1 cellular context compared by ENCODE assay signal in genomic region chr10:78197628-78198272, GRCh38.
TF ChIP-seq lines count a peak whose summit lies in the region.

No MANE protein-coding gene starts in this region.

TF ChIP-seq in HEK293, 187 proteins besides CTCF, POLR2A, EP300 and RAD21 (continued from another document):
- no peak for TF ChIP-seq SALL2 (tag by site-specific recombination; IDR thresholded peaks at IDR 0.05; ENCODE audit: borderline replicate concordance)
- TF ChIP-seq, protein P1, sequence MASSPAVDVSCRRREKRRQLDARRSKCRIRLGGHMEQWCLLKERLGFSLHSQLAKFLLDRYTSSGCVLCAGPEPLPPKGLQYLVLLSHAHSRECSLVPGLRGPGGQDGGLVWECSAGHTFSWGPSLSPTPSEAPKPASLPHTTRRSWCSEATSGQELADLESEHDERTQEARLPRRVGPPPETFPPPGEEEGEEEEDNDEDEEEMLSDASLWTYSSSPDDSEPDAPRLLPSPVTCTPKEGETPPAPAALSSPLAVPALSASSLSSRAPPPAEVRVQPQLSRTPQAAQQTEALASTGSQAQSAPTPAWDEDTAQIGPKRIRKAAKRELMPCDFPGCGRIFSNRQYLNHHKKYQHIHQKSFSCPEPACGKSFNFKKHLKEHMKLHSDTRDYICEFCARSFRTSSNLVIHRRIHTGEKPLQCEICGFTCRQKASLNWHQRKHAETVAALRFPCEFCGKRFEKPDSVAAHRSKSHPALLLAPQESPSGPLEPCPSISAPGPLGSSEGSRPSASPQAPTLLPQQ (tag by site-specific recombination; IDR thresholded peaks at IDR 0.05), result no peak
- TF ChIP-seq ZNF623 (tag by site-specific recombination; IDR thresholded peaks at IDR 0.05), result peak; percentile 96
- no peak for TF ChIP-seq ZNF24 (tag by site-specific recombination; IDR thresholded peaks at IDR 0.05)
TF ChIP-seq in HEK293: peak in this region for 1.
